In genomic region chr7:98802088-98802780, GRCh38 we compare ENCODE assay signal across 8 cellular contexts.
A peak's percentile ranks its signal among the peaks of the same experiment; 100 is the strongest.
DNase-seq lines count a peak whose midpoint lies in the region; ATAC-seq and TF ChIP-seq lines count a peak whose summit lies in the region.

No MANE protein-coding gene starts in this region.

- no peak for TF ChIP-seq CTCF in astrocyte of the spinal cord (IDR thresholded peaks at IDR 0.05; ENCODE audit: low read depth, low read length)
- no peak for TF ChIP-seq CTCF in mesothelial cell of epicardium (IDR thresholded peaks at IDR 0.05; ENCODE audit: unreplicated experiment)

- peak overlapping the region; percentile 39 for H3K27ac Mint-ChIP-seq in mesothelial cell of epicardium

- ATAC-seq in GM19438 (IDR thresholded peaks at IDR 0.05; ENCODE audit: low read depth, unreplicated experiment): peak; percentile 90
- peak; percentile 90 for ATAC-seq in HG03139 (IDR thresholded peaks at IDR 0.05; ENCODE audit: unreplicated experiment)

- peaks cover 5% of the 10 kb centered on the region for H3K4me1 Mint-ChIP-seq in mesothelial cell of epicardium

- H3K36me3 Mint-ChIP-seq in mesothelial cell of epicardium: no peaks in the 10 kb centered on the region

- peaks cover 22% of the 10 kb centered on the region for H3K9me3 Mint-ChIP-seq in mesothelial cell of epicardium

- no peak overlapping the region for H3K4me3 ChIP-seq in astrocyte of the spinal cord (ENCODE audit: low read depth, low read length)

- DNase-seq in GM04503 (ENCODE audit: low read depth) (peak; percentile 39), NCI-H345 (lab: John Stamatoyannopoulos, UW) (peak; percentile 95), astrocyte of the spinal cord (ENCODE audit: low read depth, low spot score) (peak; percentile 15), mesothelial cell of epicardium (ENCODE audit: low spot score in 2 of 2, unreplicated experiment in 2 of 2) (peak; percentile 36 to 67), G401 (ENCODE audit: low spot score) (no peak), NK-92 (lab: John Stamatoyannopoulos, UW; ENCODE audit: unreplicated experiment) (no peak)

- H3K27me3 Mint-ChIP-seq in mesothelial cell of epicardium (ENCODE audit: low read depth): no peaks in the 10 kb centered on the region

- in situ Hi-C loops in astrocyte of the spinal cord (cut with HindIII; ENCODE audit: low sequenced_read_pairs) (no loop called here), G401 (cut with HindIII; ENCODE audit: low sequenced_read_pairs) (no loop called here)

- H3K4me3 Mint-ChIP-seq in mesothelial cell of epicardium: no peak overlapping the region

Comparison
In these comparisons a context has a peak if more than half of its experiments do, and no peak if none do; other contexts are left out.
1. DNase-seq: peak in GM04503 (single experiment), NCI-H345 (single experiment), astrocyte of the spinal cord (single experiment) and mesothelial cell of epicardium (2 of 2); none in G401 (single experiment) and NK-92 (single experiment).